In the genomic region with DNA sequence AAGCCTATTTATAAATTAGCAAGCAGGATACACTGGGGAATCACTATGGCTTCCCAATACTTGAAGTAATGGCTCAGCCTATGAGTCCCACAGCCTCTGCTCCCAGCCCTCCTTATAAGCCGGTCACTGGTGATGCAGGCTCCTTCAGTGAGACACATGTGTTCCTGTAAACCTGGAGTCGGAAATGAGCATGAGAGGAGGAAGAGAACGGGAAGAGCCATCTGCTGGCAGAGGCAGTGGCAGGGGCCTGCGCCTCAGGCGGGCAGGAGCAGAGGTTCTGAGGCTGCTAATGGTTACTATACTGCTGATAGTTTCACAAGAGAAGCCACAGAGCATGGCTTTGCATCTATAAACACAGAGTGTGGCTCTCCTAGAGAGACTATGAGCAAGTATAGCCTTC, we compare ENCODE assay signal across 14 cellular contexts.
"Had no signal": no experiment of that assay in that cellular context is flagged by ENCODE, and none has a peak within 500 bp of the region (broad histone marks: within the 10 kb centered on the region; RNA-seq: fewer than 3 reads in every experiment).

No MANE protein-coding gene starts in this region.

- H3K27ac ChIP-seq: breast epithelium, neutrophil, transverse colon had no signal

- H3K36me3 ChIP-seq: breast epithelium, neutrophil, transverse colon had no signal

- H3K27me3 ChIP-seq: breast epithelium, neutrophil, transverse colon had no signal

- H3K9me3 ChIP-seq: neutrophil, transverse colon had no signal

- FAIRE-seq: small intestine, TTC549 had no signal

- H3K4me1 ChIP-seq: breast epithelium, transverse colon had no signal

- H3K4me3 Mint-ChIP-seq: activated CD4-positive, alpha-beta memory T cell treated with anti-CD3 and anti-CD28 coated beads for 36 hours had no signal

- H3K27ac Mint-ChIP-seq: activated CD4-positive, alpha-beta memory T cell treated with anti-CD3 and anti-CD28 coated beads for 36 hours had no signal

- H3K4me3 ChIP-seq: breast epithelium, transverse colon had no signal

- DNase-seq: activated CD4-positive, alpha-beta memory T cell treated with anti-CD3 and anti-CD28 coated beads for 36 hours; activated gamma-delta T cell; activated T-cell treated with anti-CD3 and anti-CD28 coated beads, Interleukin-2, amount 50 U/mL, for 48 hours; aorta; dermis blood vessel endothelial cell; erythroblast; hippocampal formation; kidney glomerular epithelial cell; small intestine; transverse colon had no signal

- ATAC-seq: activated CD4-positive, CD25-positive, alpha-beta regulatory T cell treated with anti-CD3 and anti-CD28 coated beads, Interleukin-2, amount 50 U/mL, for 24 hours had no signal
